In the genomic region with DNA sequence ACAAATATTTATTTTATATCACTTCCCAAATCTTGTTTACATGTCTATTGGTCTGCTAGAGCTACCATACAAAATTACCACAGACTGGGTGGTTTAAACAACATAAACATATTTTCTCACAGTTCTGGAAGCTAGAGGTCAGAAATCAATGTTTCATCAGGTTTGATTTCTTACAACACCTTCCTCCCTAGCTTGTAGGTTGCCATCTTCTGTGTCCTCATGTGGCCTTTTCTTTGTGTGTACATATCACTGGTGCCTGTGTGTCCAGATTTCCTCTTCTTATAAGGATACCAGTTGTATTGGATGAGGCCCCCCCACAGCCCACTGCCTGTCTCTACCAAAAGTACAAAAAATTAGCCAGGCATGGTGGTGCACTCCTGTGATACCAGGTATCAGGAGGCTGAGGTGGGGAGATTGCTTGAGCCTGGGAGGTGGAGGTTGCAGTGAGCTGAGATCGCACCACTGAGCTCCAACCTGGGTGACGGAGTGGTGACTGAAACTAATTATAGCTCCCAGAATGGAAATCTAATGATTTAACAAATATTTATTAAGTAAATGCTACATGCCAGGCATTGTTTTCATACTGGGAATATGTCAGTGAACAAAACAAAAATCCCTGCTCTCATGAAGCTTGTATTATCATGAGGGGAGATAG, we compare ENCODE assay signal across 18 cellular contexts. TPM values are rescaled to one million over a fixed set of nuclear protein-coding genes. Genes with fewer than 3 reads are reported as not detected.
DNase-seq lines count a peak whose midpoint lies in the region; ATAC-seq, FAIRE-seq and TF ChIP-seq lines count a peak whose summit lies in the region.
"Had no signal": no experiment of that assay in that cellular context is flagged by ENCODE, and none has a peak within 500 bp of the region (broad histone marks: within the 10 kb centered on the region; RNA-seq: fewer than 3 reads in every experiment).

No MANE protein-coding gene starts in this region.

- TF ChIP-seq POLR2A in A549 (IDR thresholded peaks at IDR 0.05; ENCODE audit: low read length), result no peak
- TF ChIP-seq POLR2A in HepG2 (IDR thresholded peaks at IDR 0.05; ENCODE audit: insufficient read depth in 1 of 2, low read depth in 2 of 2, low read length in 2 of 2), result no peak

- peaks cover 99% of the 10 kb centered on the region for H3K79me2 ChIP-seq in HepG2 (ENCODE audit: insufficient read depth, low read length)

- no peak for FAIRE-seq in A549 (lab: Jason Lieb, UNC)
- FAIRE-seq in HepG2 (lab: Jason Lieb, UNC), result no peak
- FAIRE-seq: HTR-8/SVneo had no signal

- no peak overlapping the region for H2AFZ ChIP-seq in HepG2 (ENCODE audit: low read length)

- CTCF ChIA-PET in A549 (lab: Yijun Ruan, JAX) (interaction anchor here (0.8 to 1.4 kb wide), 5 partner anchors 46 to 146 kb away, joined by 3 to 4 read pairs (median 3); no protein-coding TSS in a partner anchor), HepG2 (lab: Yijun Ruan, JAX; ENCODE audit: low intra/inter-chr PET ratio, low total read pairs) (no interaction called here)

- H3K36me3 Mint-ChIP-seq in T-helper 17 cell (ENCODE audit: low read depth), result peaks cover 7% of the 10 kb centered on the region

- no peak overlapping the region; the same call in 1 of the 2 replicates for H3K9ac ChIP-seq in HepG2 (ENCODE audit: insufficient read depth, low read depth, low read length)

- 75% methylated on average over 2 of the region's 2 CpGs for WGBS in A549 (ENCODE audit: missing lambda C conversion rate)
- 60% methylated on average over 2 of the region's 2 CpGs for WGBS in HepG2 (ENCODE audit: low lambda C conversion rate)

- H3K27me3 ChIP-seq in HepG2 (ENCODE audit: control insufficient read depth in 1 of 2, insufficient read depth in 2 of 2, low read length in 2 of 2), result no peaks in the 10 kb centered on the region

- H3K27ac ChIP-seq in A549 (peak overlapping the region in 1 of 2 experiments; percentile 35; a peak in 3 of 6 replicates), HepG2 (ENCODE audit: extremely low read length, insufficient read depth, low read length) (peak overlapping the region; percentile 20)

- no peak overlapping the region for H3K4me3 ChIP-seq in A549
- H3K4me3 ChIP-seq in HepG2 (replicated peaks in 1 of 3; ENCODE audit: insufficient read depth in 1 of 3, low read depth in 2 of 3, low read length in 3 of 3), result peak overlapping the region in 1 of 3 experiments; percentile 19; a peak in 2 of 6 replicates
- H3K4me3 ChIP-seq: lung had no signal

- intact Hi-C loops in HepG2 (cut with micrococcal nuclease; ENCODE audit: unreplicated experiment), result no loop called here

- POLR2A ChIA-PET in A549 (lab: Yijun Ruan, JAX) (no interaction called here), HepG2 (lab: Yijun Ruan, JAX) (interaction anchor here (0.7 to 4.3 kb wide), 12 partner anchors 8 to 90 kb away, joined by 3 to 21 read pairs (median 5); no protein-coding TSS in a partner anchor)

- DNase-seq in A549 (ENCODE audit: low read depth in 1 of 2, low spot score in 1 of 2) (no peak), COR-L47 (lab: John Stamatoyannopoulos, UW) (peak; percentile 66), T-helper 17 cell (no peak), HepG2 (ENCODE audit: low spot score) (no peak), epidermal melanocyte (ENCODE audit: insufficient read length, low spot score) (no peak), mesenteric fat pad (ENCODE audit: low spot score) (no peak)
- DNase-seq: activated naive CD4-positive, alpha-beta T cell treated with anti-CD3 and anti-CD28 coated beads, Interleukin-2, amount 50 U/mL, for 16 hours; GF-D8; glutamatergic neuron; HFFc6; NCI-H524; OCI-M1; retina had no signal

- TF ChIP-seq RAD21 in A549 (conservative IDR thresholded peaks at IDR 0.05 in 1 of 2, IDR thresholded peaks at IDR 0.05 in 1 of 2), result no peak
- no peak for TF ChIP-seq RAD21 in HepG2 (CRISPR knock-in tag; IDR thresholded peaks at IDR 0.05)

- peaks cover 6 to 57% of the 10 kb centered on the region in 2 experiments for H3K36me3 ChIP-seq in HepG2 (replicated peaks in 1 of 2; ENCODE audit: control insufficient read depth in 1 of 2, insufficient read depth in 2 of 2, low read length in 2 of 2)

- H3K9me3 ChIP-seq in A549 (no peaks in the 10 kb centered on the region), T-helper 17 cell (ENCODE audit: control insufficient read depth, low read length, poor library complexity, severe bottlenecking) (no peaks in the 10 kb centered on the region), HepG2 (ENCODE audit: low read length) (no peaks in the 10 kb centered on the region)

- peaks cover 100% of the 10 kb centered on the region for H4K20me1 ChIP-seq in HepG2 (ENCODE audit: insufficient read depth, low read length)

- peaks cover 64% of the 10 kb centered on the region for H3K4me1 Mint-ChIP-seq in T-helper 17 cell

- ATAC-seq in A549 (peak in 1 of 2 experiments; percentile 51; a peak in 3 of 6 replicates), T-helper 17 cell (no peak), HepG2 (peak; percentile 56), HG02852 (IDR thresholded peaks at IDR 0.05; ENCODE audit: unreplicated experiment) (no peak), GM18907 (IDR thresholded peaks at IDR 0.05; ENCODE audit: unreplicated experiment) (no peak)

- peaks cover 24% of the 10 kb centered on the region for H3K4me1 ChIP-seq in A549
- H3K4me1 ChIP-seq in HepG2 (ENCODE audit: insufficient read depth, low read length), result peaks cover 100% of the 10 kb centered on the region

- H3K27ac Mint-ChIP-seq in T-helper 17 cell, result peak overlapping the region; percentile 74
- H3K27ac Mint-ChIP-seq: HFFc6; T-helper 2 cell treated with Interferon-gamma antibody and Interleukin-4, amounts not matched to agents 5 μg/mL and 100 μg/mL, for 36 hours had no signal

- no peak for TF ChIP-seq EP300 in A549 (IDR thresholded peaks at IDR 0.05)
- no peak for TF ChIP-seq EP300 in HepG2 (IDR thresholded peaks at IDR 0.05; ENCODE audit: low read depth in 2 of 2, low read length in 2 of 2)
- no peak for TF ChIP-seq EP300 in HepG2 (CRISPR knock-in tag; IDR thresholded peaks at IDR 0.05; ENCODE audit: borderline replicate concordance)

- TF ChIP-seq CTCF in A549 (IDR thresholded peaks at IDR 0.05), result no peak
- TF ChIP-seq CTCF in HepG2 (CRISPR knock-in tag; IDR thresholded peaks at IDR 0.05), result no peak

- BruUV-seq in HepG2 (replicated peaks; lab: Mats Ljungman, UMichigan), result no TSS peak

- in situ Hi-C loops in HepG2 (cut with HindIII; ENCODE audit: extremely low pct_ligation_motif_present, low pct_unique_long_range_greater_than_20kb), result loop anchor here (25.0 kb wide), 1 partner anchor 320 kb away; no protein-coding TSS in a partner anchor

- H3K27me3 Mint-ChIP-seq in T-helper 17 cell, result no peaks in the 10 kb centered on the region

- peak overlapping the region; percentile 58 for H3K4me3 Mint-ChIP-seq in T-helper 17 cell
- H3K4me3 Mint-ChIP-seq: HFFc6; T-helper 2 cell treated with Interferon-gamma antibody and Interleukin-4, amounts not matched to agents 5 μg/mL and 100 μg/mL, for 36 hours had no signal

- H3K4me2 ChIP-seq in A549 (peak overlapping the region; percentile 6; the same call in 2 of the 3 replicates), HepG2 (ENCODE audit: low read depth, low read length) (peak overlapping the region; percentile 49)

TF ChIP-seq in A549, 52 proteins besides CTCF, POLR2A, EP300 and RAD21:
- TF ChIP-seq CBX8 (IDR thresholded peaks at IDR 0.05), result no peak
- no peak for TF ChIP-seq HEYL (CRISPR knock-in tag; IDR thresholded peaks at IDR 0.05)

TF ChIP-seq in HepG2, 621 proteins besides CTCF, POLR2A, EP300 and RAD21 (continues in another document):
- TF ChIP-seq ZNF547 (CRISPR knock-in tag; IDR thresholded peaks at IDR 0.05) (0 out of 2 replicates have a peak, but pooled peaks have one; percentile 37), ASH2L (IDR thresholded peaks at IDR 0.05; ENCODE audit: insufficient read length, low read depth, low read length) (peak; percentile 8), ZNF335 (CRISPR knock-in tag; IDR thresholded peaks at IDR 0.05) (no peak)

RNA-seq across cellular contexts. Expression of gene EML4, which starts 13.6 kb away (rescaled TPM):
- polyA plus RNA-seq in A549 (2011; rRNA removed) (115 and 130 TPM in 2 replicates), A549 (2017; fragmentation: RNase III; extraction: RNeasy Plus Mini Kit Qiagen cat#74134 plus additional on column Dnase treatment) (34.6 to 39.0 TPM (median 36.3 TPM) in 3 replicates), HepG2 (2011; rRNA removed) (355 and 476 TPM in 2 replicates)
- 23.2 and 24.9 TPM in 2 replicates for polyA plus RNA-seq in A549 (2012; cell fraction: cytosol; rRNA removed)
- polyA plus RNA-seq in A549 (2012; cell fraction: nucleus; rRNA removed), result 20.9 and 29.1 TPM in 2 replicates
- 88.9 and 93.5 TPM in 2 replicates for polyA minus RNA-seq in A549 (2011; rRNA and poly(A)+ RNA removed)
- total RNA-seq in T-helper 17 cell (100 to 1,000 TPM; 292 to 348 TPM), HepG2 (2016; rRNA removed; fragmentation: Illumina TruSeq; extraction: Trizol) (243 and 362 TPM in 2 replicates), mesenteric fat pad (46.2 TPM)
- total RNA-seq in HepG2 (2016; cell fraction: cytosol; rRNA removed; fragmentation: Illumina TruSeq; extraction: Trizol; ENCODE audit: low read depth), result 33.1 and 38.2 TPM in 2 replicates
- 236 and 353 TPM in 2 replicates for total RNA-seq in HepG2 (2016; cell fraction: insoluble cytoplasmic fraction; rRNA removed; fragmentation: Illumina TruSeq; extraction: Trizol)
- 84.2 and 89.8 TPM in 2 replicates for total RNA-seq in HepG2 (2016; cell fraction: membrane; rRNA removed; fragmentation: Illumina TruSeq; extraction: Trizol)
- 261 and 283 TPM in 2 replicates for total RNA-seq in HepG2 (2016; cell fraction: nucleus; rRNA removed; fragmentation: Illumina TruSeq; extraction: Trizol)
- 199 and 296 TPM in 2 replicates for polyA plus RNA-seq in HepG2 (2011; cell fraction: cytosol; rRNA removed)
- polyA plus RNA-seq in HepG2 (2011; cell fraction: nucleus; rRNA removed), result 364 and 369 TPM in 2 replicates
- 244 and 400 TPM in 2 replicates for polyA plus RNA-seq in HepG2 (2012)
- 6.9 and 8.0 TPM in 2 replicates for polyA plus RNA-seq in HepG2 (2016; cell fraction: cytosol; fragmentation: Illumina TruSeq; extraction: Trizol; ENCODE audit: low read depth)
- polyA plus RNA-seq in HepG2 (2016; cell fraction: insoluble cytoplasmic fraction; fragmentation: Illumina TruSeq; extraction: Trizol; ENCODE audit: low read depth), result 247 and 266 TPM in 2 replicates
- 32.1 and 33.7 TPM in 2 replicates for polyA plus RNA-seq in HepG2 (2016; cell fraction: membrane; fragmentation: Illumina TruSeq; extraction: Trizol; ENCODE audit: low read depth)
- polyA plus RNA-seq in HepG2 (2016; cell fraction: nucleus; fragmentation: Illumina TruSeq; extraction: Trizol; ENCODE audit: insufficient read depth, low read depth), result 219 and 231 TPM in 2 replicates
- 36.9 and 556 TPM in 2 replicates for polyA minus RNA-seq in HepG2 (2011; rRNA and poly(A)+ RNA removed; ENCODE audit: low replicate concordance)
- polyA minus RNA-seq in HepG2 (2011; cell fraction: cytosol; rRNA and poly(A)+ RNA removed), result 400 and 421 TPM in 2 replicates
- 1,279 and 1,350 TPM in 2 replicates for polyA minus RNA-seq in HepG2 (2011; cell fraction: nucleus; rRNA and poly(A)+ RNA removed)
